18 cellular contexts compared by ENCODE assay signal in the genomic region with DNA sequence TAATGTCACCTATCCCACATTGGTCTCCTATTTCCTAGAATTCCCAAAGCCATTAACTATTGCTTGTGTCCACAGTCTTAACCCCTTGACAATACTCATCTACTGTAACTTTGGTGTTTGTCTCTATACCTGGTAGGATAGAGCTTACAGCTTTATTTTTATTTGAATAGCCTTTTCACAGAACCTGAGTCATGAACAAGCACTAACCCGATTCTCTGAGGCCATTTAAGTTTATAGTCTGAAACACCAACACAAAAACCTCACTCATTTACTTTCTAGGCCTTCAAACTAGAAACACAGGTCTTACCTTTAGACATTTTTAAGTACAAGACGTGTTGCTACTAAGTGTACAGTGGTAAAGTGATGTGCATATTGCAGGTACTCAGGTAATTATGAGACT. TPM values are rescaled to one million over a fixed set of nuclear protein-coding genes. Genes with fewer than 3 reads are reported as not detected.
DNase-seq lines count a peak whose midpoint lies in the region; ATAC-seq and TF ChIP-seq lines count a peak whose summit lies in the region.
"Had no signal": no experiment of that assay in that cellular context is flagged by ENCODE, and none has a peak within 500 bp of the region (broad histone marks: within the 10 kb centered on the region; RNA-seq: fewer than 3 reads in every experiment).

No MANE protein-coding gene starts in this region.

- no peak for DNase-seq in left ventricle myocardium inferior
- DNase-seq in right atrium auricular region (ENCODE audit: low spot score): no peak
- DNase-seq in activated T-helper 2 cell treated with anti-CD3 and anti-CD28 coated beads, Interferon-gamma antibody, Interleukin-2, Interleukin-4, amounts not matched to agents 10 μg/mL and 5 μg/mL and 100 μg/mL, durations not matched to agents 14 hours and 24 hours and 36 hours (ENCODE audit: low spot score): no peak
- DNase-seq in immature natural killer cell: no peak
- DNase-seq in NCI-H1092 (lab: John Stamatoyannopoulos, UW): no peak
- DNase-seq in SKM-1 (lab: John Stamatoyannopoulos, UW; ENCODE audit: unreplicated experiment): no peak
- DNase-seq: activated CD4-positive, alpha-beta T cell treated with anti-CD3 and anti-CD28 coated beads for 4 hours; cortex of kidney; DMS153; MG63; NCI-H2029 treated with DMSO at 0.1 percent for 48 hours; NCI-H748 treated with DMSO at 0.1 percent for 48 hours; RPMI8226; sigmoid colon; stimulated activated CD4-positive, alpha-beta T cell treated with anti-CD3 and anti-CD28 coated beads, Interleukin-4, amount 100 ng/mL, for 1 hour; tibial artery had no signal

- no peaks in the 10 kb centered on the region for H3K9me3 Mint-ChIP-seq in activated T-helper 2 cell treated with anti-CD3 and anti-CD28 coated beads, Interferon-gamma antibody, Interleukin-2, Interleukin-4, amounts not matched to agents 10 μg/mL and 5 μg/mL and 100 μg/mL, durations not matched to agents 14 hours and 24 hours and 36 hours
- no peaks in the 10 kb centered on the region for H3K9me3 Mint-ChIP-seq in immature natural killer cell

- H3K36me3 ChIP-seq in left ventricle myocardium inferior (peaks cover 8% of the 10 kb centered on the region), right atrium auricular region (peaks cover 12% of the 10 kb centered on the region)

- TF ChIP-seq CTCF in left ventricle myocardium inferior (IDR thresholded peaks at IDR 0.05; ENCODE audit: borderline replicate concordance) (no peak), right atrium auricular region (IDR thresholded peaks at IDR 0.05) (no peak)

- H3K4me3 Mint-ChIP-seq in activated T-helper 2 cell treated with anti-CD3 and anti-CD28 coated beads, Interferon-gamma antibody, Interleukin-2, Interleukin-4, amounts not matched to agents 10 μg/mL and 5 μg/mL and 100 μg/mL, durations not matched to agents 14 hours and 24 hours and 36 hours (ENCODE audit: low read depth): no peak overlapping the region
- peak overlapping the region in 3 of 5 donors; percentile 4 to 41 (median 7) for H3K4me3 Mint-ChIP-seq in immature natural killer cell

- no peaks in the 10 kb centered on the region for H3K9me3 ChIP-seq in left ventricle myocardium inferior (replicated peaks)
- H3K9me3 ChIP-seq in right atrium auricular region: no peaks in the 10 kb centered on the region
- H3K9me3 ChIP-seq: MG63, sigmoid colon, tibial artery had no signal

- peak overlapping the region; percentile 18 for H3K27ac Mint-ChIP-seq in activated T-helper 2 cell treated with anti-CD3 and anti-CD28 coated beads, Interferon-gamma antibody, Interleukin-2, Interleukin-4, amounts not matched to agents 10 μg/mL and 5 μg/mL and 100 μg/mL, durations not matched to agents 14 hours and 24 hours and 36 hours
- peak overlapping the region in 5 of 6 donors; percentile 1 to 26 (median 13) for H3K27ac Mint-ChIP-seq in immature natural killer cell

- peaks cover 51% of the 10 kb centered on the region for H3K36me3 Mint-ChIP-seq in activated T-helper 2 cell treated with anti-CD3 and anti-CD28 coated beads, Interferon-gamma antibody, Interleukin-2, Interleukin-4, amounts not matched to agents 10 μg/mL and 5 μg/mL and 100 μg/mL, durations not matched to agents 14 hours and 24 hours and 36 hours (ENCODE audit: low read depth)
- H3K36me3 Mint-ChIP-seq in immature natural killer cell: peaks cover 0 to 3% (median 0%) of the 10 kb centered on the region in 3 donors

- H3K27me3 Mint-ChIP-seq in activated T-helper 2 cell treated with anti-CD3 and anti-CD28 coated beads, Interferon-gamma antibody, Interleukin-2, Interleukin-4, amounts not matched to agents 10 μg/mL and 5 μg/mL and 100 μg/mL, durations not matched to agents 14 hours and 24 hours and 36 hours (ENCODE audit: low read depth): no peaks in the 10 kb centered on the region
- no peaks in the 10 kb centered on the region for H3K27me3 Mint-ChIP-seq in immature natural killer cell (ENCODE audit: low read depth in 3 of 3)

- H3K4me3 ChIP-seq in left ventricle myocardium inferior (no peak overlapping the region), right atrium auricular region (no peak overlapping the region)
- H3K4me3 ChIP-seq: MG63, sigmoid colon, tibial artery had no signal

- intact Hi-C loops in left ventricle myocardium inferior (cut with micrococcal nuclease): no loop called here
- intact Hi-C loops in activated T-helper 2 cell treated with anti-CD3 and anti-CD28 coated beads, Interferon-gamma antibody, Interleukin-2, Interleukin-4, amounts not matched to agents 10 μg/mL and 5 μg/mL and 100 μg/mL, durations not matched to agents 14 hours and 24 hours and 36 hours (cut with micrococcal nuclease): loop anchor here (2.0 kb wide), 1 partner anchor 16 kb away; no protein-coding TSS in a partner anchor

- ATAC-seq in HG02981 (IDR thresholded peaks at IDR 0.05; ENCODE audit: unreplicated experiment) (no peak), GM19395 (IDR thresholded peaks at IDR 0.05; ENCODE audit: unreplicated experiment) (no peak)

- H3K27me3 ChIP-seq in left ventricle myocardium inferior (ENCODE audit: low read depth): no peaks in the 10 kb centered on the region
- no peaks in the 10 kb centered on the region for H3K27me3 ChIP-seq in right atrium auricular region
- H3K27me3 ChIP-seq: MG63, sigmoid colon, tibial artery had no signal

- H3K4me1 ChIP-seq in left ventricle myocardium inferior (peaks cover 100% of the 10 kb centered on the region), right atrium auricular region (peaks cover 0 to 81% of the 10 kb centered on the region in 2 donors)

- H3K27ac ChIP-seq in left ventricle myocardium inferior (replicated peaks) (peak overlapping the region; percentile 70), right atrium auricular region (peak overlapping the region in 1 of 2 donors; percentile 24)

- peaks cover 57% of the 10 kb centered on the region for H3K4me1 Mint-ChIP-seq in activated T-helper 2 cell treated with anti-CD3 and anti-CD28 coated beads, Interferon-gamma antibody, Interleukin-2, Interleukin-4, amounts not matched to agents 10 μg/mL and 5 μg/mL and 100 μg/mL, durations not matched to agents 14 hours and 24 hours and 36 hours (ENCODE audit: low read depth)
- peaks cover 79 to 95% of the 10 kb centered on the region in 2 donors for H3K4me1 Mint-ChIP-seq in immature natural killer cell

RNA-seq across cellular contexts. Expression of a gene that starts 22.6 kb away (rescaled TPM):
- total RNA-seq in left ventricle myocardium inferior (180 TPM), right atrium auricular region (100 to 1,000 TPM; 171 to 192 TPM)
- 176 and 194 TPM in 2 replicates for total RNA-seq in activated T-helper 2 cell treated with anti-CD3 and anti-CD28 coated beads, Interferon-gamma antibody, Interleukin-2, Interleukin-4, amounts not matched to agents 10 μg/mL and 5 μg/mL and 100 μg/mL, durations not matched to agents 14 hours and 24 hours and 36 hours
- 100 to 1,000 TPM; 106 to 146 (median 134) TPM for polyA plus RNA-seq in immature natural killer cell

RNA-seq across cellular contexts. Expression of a gene that starts 52.6 kb away (rescaled TPM):
- total RNA-seq in left ventricle myocardium inferior (22.8 TPM), right atrium auricular region (10 to 100 TPM; 11.0 to 13.7 TPM)
- total RNA-seq in activated T-helper 2 cell treated with anti-CD3 and anti-CD28 coated beads, Interferon-gamma antibody, Interleukin-2, Interleukin-4, amounts not matched to agents 10 μg/mL and 5 μg/mL and 100 μg/mL, durations not matched to agents 14 hours and 24 hours and 36 hours: 1.1 and 1.6 TPM in 2 replicates
- polyA plus RNA-seq in immature natural killer cell: under 1 TPM in 1 of 3 donors, not detected in 2; 0.47 TPM
